8 cellular contexts compared by ENCODE assay signal in genomic region chr11:9574806-9575530, GRCh38. TPM values are rescaled to one million over a fixed set of nuclear protein-coding genes. Genes with fewer than 3 reads are reported as not detected.
A peak's percentile ranks its signal among the peaks of the same experiment; 100 is the strongest.
DNase-seq lines count a peak whose midpoint lies in the region; ATAC-seq and TF ChIP-seq lines count a peak whose summit lies in the region.

No MANE protein-coding gene starts in this region.

- H3K36me3 Mint-ChIP-seq in activated CD8-positive, alpha-beta T cell treated with anti-CD3 and anti-CD28 coated beads, Interleukin-2, amount 10 ng/mL, durations not matched to agents 7 days and 5 days (ENCODE audit: low read depth): peaks cover 49% of the 10 kb centered on the region

- H3K9me3 ChIP-seq in neural cell (ENCODE audit: low read length): no peaks in the 10 kb centered on the region

- no peaks in the 10 kb centered on the region for H3F3A ChIP-seq in neural cell (ENCODE audit: insufficient read depth, low read length, poor library complexity, severe bottlenecking)

- no peaks in the 10 kb centered on the region for H4K20me1 ChIP-seq in neural cell (ENCODE audit: insufficient read depth)

- no peaks in the 10 kb centered on the region for H3K27me3 ChIP-seq in neural cell (ENCODE audit: insufficient read depth, low read depth, low read length)

- peak overlapping the region; percentile 98 for H3K4me3 Mint-ChIP-seq in activated CD8-positive, alpha-beta T cell treated with anti-CD3 and anti-CD28 coated beads, Interleukin-2, amount 10 ng/mL, durations not matched to agents 7 days and 5 days

- no peaks in the 10 kb centered on the region for H3K36me3 ChIP-seq in neural cell (ENCODE audit: insufficient read depth, low read length)

- peak overlapping the region; percentile 68 for H3K4me2 ChIP-seq in neural cell (ENCODE audit: low read length)

- DNase-seq in AG08395 (ENCODE audit: low spot score) (peak; percentile 80), GM12864 (ENCODE audit: low read depth) (no peak), NCI-H226 (peak; percentile 71), fibroblast of villous mesenchyme (ENCODE audit: low read depth) (peak; percentile 95)
- DNase-seq in activated CD8-positive, alpha-beta T cell treated with anti-CD3 and anti-CD28 coated beads, Interleukin-2, amount 10 ng/mL, durations not matched to agents 7 days and 5 days: no peak

- H3K9me2 ChIP-seq in neural cell (ENCODE audit: insufficient read depth, low read length): no peaks in the 10 kb centered on the region

- TF ChIP-seq CTCF in GM12864 (IDR thresholded peaks at IDR 0.05; ENCODE audit: low read depth, low read length, missing control alignments) (no peak), fibroblast of villous mesenchyme (IDR thresholded peaks at IDR 0.05; ENCODE audit: insufficient read depth, low read depth, low read length) (no peak), neural cell (IDR thresholded peaks at IDR 0.05; ENCODE audit: poor library complexity, severe bottlenecking) (no peak)

- H3K79me2 ChIP-seq in neural cell (replicated peaks; ENCODE audit: insufficient read depth, low read length): peaks cover 54% of the 10 kb centered on the region

- peak overlapping the region; percentile 47 for H2AFZ ChIP-seq in neural cell (ENCODE audit: low read depth, low read length)

- H3K9ac ChIP-seq in neural cell (ENCODE audit: low read length): peak overlapping the region; percentile 61

- no peak for ATAC-seq in activated CD8-positive, alpha-beta T cell treated with anti-CD3 and anti-CD28 coated beads, Interleukin-2, amount 10 ng/mL, durations not matched to agents 7 days and 5 days
- ATAC-seq in GM21737 (IDR thresholded peaks at IDR 0.05; ENCODE audit: unreplicated experiment) (no peak), HG03095 (IDR thresholded peaks at IDR 0.05; ENCODE audit: unreplicated experiment) (no peak)

- POLR2A ChIA-PET in activated CD8-positive, alpha-beta T cell treated with anti-CD3 and anti-CD28 coated beads, Interleukin-2, amount 10 ng/mL, durations not matched to agents 7 days and 5 days (lab: Charles Lee): interaction anchor here (0.8 to 4.2 kb wide), 5 partner anchors 13 to 184 kb away, joined by 4 to 24 read pairs (median 11); partner anchors contain the start of gene ZNF143

- H3K4me3 ChIP-seq in GM12864 (ENCODE audit: low read depth, low read length) (peak overlapping the region; percentile 88), fibroblast of villous mesenchyme (ENCODE audit: low read depth, low read length) (peak overlapping the region; percentile 80), neural cell (ENCODE audit: low read length) (peak overlapping the region; percentile 80)

- TF ChIP-seq RAD21 in neural cell (conservative IDR thresholded peaks at IDR 0.05): no peak

- peaks cover 8% of the 10 kb centered on the region for H3K27me3 Mint-ChIP-seq in activated CD8-positive, alpha-beta T cell treated with anti-CD3 and anti-CD28 coated beads, Interleukin-2, amount 10 ng/mL, durations not matched to agents 7 days and 5 days (ENCODE audit: low read depth)

- TF ChIP-seq EP300 in neural cell (conservative IDR thresholded peaks at IDR 0.05; ENCODE audit: poor library complexity, severe bottlenecking): no peak

- H3K9me3 Mint-ChIP-seq in activated CD8-positive, alpha-beta T cell treated with anti-CD3 and anti-CD28 coated beads, Interleukin-2, amount 10 ng/mL, durations not matched to agents 7 days and 5 days (ENCODE audit: insufficient read depth): no peaks in the 10 kb centered on the region

- H3K27ac ChIP-seq in neural cell (ENCODE audit: low read length): no peak overlapping the region

- CTCF ChIA-PET in activated CD8-positive, alpha-beta T cell treated with anti-CD3 and anti-CD28 coated beads, Interleukin-2, amount 10 ng/mL, durations not matched to agents 7 days and 5 days (lab: Charles Lee): interaction anchor here (1.4 to 5.4 kb wide), 5 partner anchors 12 to 173 kb away, joined by 4 to 47 read pairs (median 7); no protein-coding TSS in a partner anchor

- H3K27ac Mint-ChIP-seq in activated CD8-positive, alpha-beta T cell treated with anti-CD3 and anti-CD28 coated beads, Interleukin-2, amount 10 ng/mL, durations not matched to agents 7 days and 5 days: peak overlapping the region; percentile 87

- H3K4me1 Mint-ChIP-seq in activated CD8-positive, alpha-beta T cell treated with anti-CD3 and anti-CD28 coated beads, Interleukin-2, amount 10 ng/mL, durations not matched to agents 7 days and 5 days (ENCODE audit: low read depth): peaks cover 48% of the 10 kb centered on the region

TF ChIP-seq in neural cell, 6 proteins besides CTCF, POLR2A, EP300 and RAD21:
- TF ChIP-seq MXI1 (conservative IDR thresholded peaks at IDR 0.05; ENCODE audit: poor library complexity, severe bottlenecking) (no peak), TAF1 (IDR thresholded peaks at IDR 0.05; ENCODE audit: low read depth) (peak; percentile 30)

RNA-seq across cellular contexts. Expression of gene WEE1, which starts 1.5 kb away (rescaled TPM):
- total RNA-seq in activated CD8-positive, alpha-beta T cell treated with anti-CD3 and anti-CD28 coated beads, Interleukin-2, amount 10 ng/mL, durations not matched to agents 7 days and 5 days: 10 to 100 TPM; 73.3 to 75.1 TPM
- total RNA-seq in fibroblast of villous mesenchyme: 51.2 and 88.9 TPM in 2 replicates
- polyA plus RNA-seq in neural cell: 8.4 and 16.0 TPM in 2 replicates
- 10.2 and 11.0 TPM in 2 replicates for polyA minus RNA-seq in neural cell

Comparison
In these comparisons a context has a peak if more than half of its experiments do, and no peak if none do; other contexts are left out.
1. DNase-seq: peak in AG08395 (single experiment), NCI-H226 (single experiment) and fibroblast of villous mesenchyme (single experiment); none in GM12864 (single experiment) and activated CD8-positive, alpha-beta T cell treated with anti-CD3 and anti-CD28 coated beads, Interleukin-2, amount 10 ng/mL, durations not matched to agents 7 days and 5 days (single experiment).
2. Peak in every context shown above with its lines, with median percentiles within 50 percentile points of each other: H3K4me3 ChIP-seq.